ENCODE assay signal across 26 cellular contexts in the genomic region with DNA sequence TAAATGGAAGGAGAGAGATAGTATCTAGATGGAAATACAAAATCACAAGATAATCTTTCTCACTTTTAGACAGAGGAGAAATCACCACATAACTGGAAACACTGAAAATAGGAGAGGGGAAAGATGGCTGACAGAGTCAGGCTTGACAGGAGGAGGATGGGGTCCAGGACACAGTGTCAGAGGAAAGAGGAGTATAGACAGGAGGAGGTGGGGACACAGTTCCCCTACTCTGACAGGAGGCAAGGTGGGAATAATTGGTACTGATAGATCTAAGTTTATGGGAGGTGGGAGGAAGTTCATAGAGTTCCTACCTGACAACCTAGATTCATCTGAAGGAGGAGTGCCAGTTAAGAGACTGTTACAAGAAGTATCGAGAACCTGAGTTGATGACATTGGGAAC.
"Had no signal": no experiment of that assay in that cellular context is flagged by ENCODE, and none has a peak within 500 bp of the region (broad histone marks: within the 10 kb centered on the region; RNA-seq: fewer than 3 reads in every experiment).

No MANE protein-coding gene starts in this region.

- DNase-seq: activated effector memory CD4-positive, alpha-beta T cell treated with anti-CD3 and anti-CD28 coated beads, Interleukin-2, amount 50 U/mL, for 16 hours; activated effector memory CD4-positive, alpha-beta T cell treated with Interleukin-2 at 50 U/mL for 16 hours; activated gamma-delta T cell; activated gamma-delta T cell treated with Interleukin-2 at 50 U/mL for 16 hours; activated naive CD4-positive, alpha-beta T cell; activated naive CD4-positive, alpha-beta T cell treated with anti-CD3 and anti-CD28 coated beads for 36 hours; activated naive CD4-positive, alpha-beta T cell treated with anti-CD3 and anti-CD28 coated beads, Interleukin-2, amount 10 ng/mL, durations not matched to agents 7 days and 5 days; activated naive CD4-positive, alpha-beta T cell treated with anti-CD3 and anti-CD28 coated beads, Interleukin-2, amount 50 U/mL, for 16 hours; activated naive CD4-positive, alpha-beta T cell treated with Interleukin-2 at 50 U/mL for 16 hours; activated naive CD8-positive, alpha-beta T cell treated with anti-CD3 and anti-CD28 coated beads for 36 hours; activated naive CD8-positive, alpha-beta T cell treated with anti-CD3 and anti-CD28 coated beads, Interleukin-2, amount 10 ng/mL, durations not matched to agents 7 days and 5 days; activated naive CD8-positive, alpha-beta T cell treated with anti-CD3 and anti-CD28 coated beads, Interleukin-2, amount 50 U/mL, for 24 hours; activated T-cell treated with anti-CD3 and anti-CD28 coated beads, Interleukin-2, amount 50 U/mL, for 1 hour; activated T-cell treated with anti-CD3 and anti-CD28 coated beads, Interleukin-2, amount 50 U/mL, for 24 hours; activated T-cell treated with anti-CD3 and anti-CD28 coated beads, Interleukin-2, amount 50 U/mL, for 4 hours; activated T-cell treated with anti-CD3 and anti-CD28 coated beads, Interleukin-2, amount 50 U/mL, for 48 hours; activated T-cell treated with anti-CD3 and anti-CD28 coated beads, Interleukin-2, amount 50 U/mL, for 72 hours; adrenal gland; amniotic stem cell; amygdala; anterior cingulate cortex; aorta; body of pancreas; brain microvascular endothelial cell; central memory CD4-positive, alpha-beta T cell; cerebellar nuclear complex had no signal
